Comparison of ENCODE assay signal across 8 cellular contexts in the genomic region with DNA sequence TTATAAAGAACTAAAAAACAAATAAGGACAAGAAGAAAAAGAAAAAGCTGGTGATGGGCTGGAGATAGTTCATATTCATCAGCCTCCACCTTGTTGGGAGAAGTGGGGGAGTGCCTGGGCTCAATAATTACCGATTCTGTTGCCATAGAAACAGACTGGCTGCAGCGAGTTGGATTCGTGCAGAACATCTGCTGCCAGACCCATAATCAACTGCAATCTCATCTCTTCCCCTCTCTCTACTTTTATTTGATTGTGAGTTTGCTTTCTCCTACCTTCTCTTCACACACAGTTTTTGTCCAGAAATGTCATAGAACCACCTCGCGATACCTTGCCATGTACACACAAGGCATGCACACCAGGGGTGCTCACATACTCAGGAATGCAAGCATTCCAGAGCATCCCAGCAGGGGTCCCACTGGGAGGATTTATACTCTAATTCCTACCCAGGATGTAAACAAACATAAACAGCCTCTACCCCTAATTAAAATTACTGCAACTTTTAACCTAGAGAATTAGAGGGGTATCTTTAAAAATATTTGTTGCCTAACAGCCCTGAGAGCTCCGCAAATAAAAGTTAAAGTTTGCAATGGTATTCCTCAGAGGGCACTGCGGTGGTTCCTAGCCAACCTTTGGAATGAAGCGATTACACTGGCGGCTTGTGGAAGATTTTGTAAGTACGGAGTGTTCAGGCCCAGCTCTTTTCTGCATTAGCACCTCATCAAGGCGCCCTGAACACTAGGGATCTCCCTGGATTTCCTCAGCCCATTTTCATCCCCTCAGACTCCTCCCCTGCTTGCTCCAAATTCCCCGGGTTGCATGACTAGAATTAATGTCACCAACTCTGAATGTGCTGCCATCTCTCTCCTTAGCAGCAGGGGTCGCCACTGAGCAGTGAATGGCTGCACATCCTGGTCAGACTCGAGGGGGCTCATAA.
DNase-seq lines count a peak whose midpoint lies in the region; TF ChIP-seq lines count a peak whose summit lies in the region.

No MANE protein-coding gene starts in this region.

- no peak overlapping the region for H3K27ac Mint-ChIP-seq in activated naive CD4-positive, alpha-beta T cell treated with anti-CD3 and anti-CD28 coated beads for 36 hours

- H3K4me1 Mint-ChIP-seq in activated naive CD4-positive, alpha-beta T cell treated with anti-CD3 and anti-CD28 coated beads for 36 hours (ENCODE audit: low read depth): peaks cover 27% of the 10 kb centered on the region

- no peak overlapping the region for H3K9ac ChIP-seq in parathyroid adenoma

- peak; percentile 75 for DNase-seq in GM10248 (ENCODE audit: extremely low spot score)
- DNase-seq in HUDEP-2 (lab: John Stamatoyannopoulos, UW; ENCODE audit: unreplicated experiment in 76 of 76): peak in 52 of 76 experiments; percentile 2 to 60 (median 36)
- DNase-seq in RWPE1 (ENCODE audit: low spot score): peak; percentile 73
- DNase-seq in activated naive CD4-positive, alpha-beta T cell treated with anti-CD3 and anti-CD28 coated beads for 36 hours: peak; percentile 80
- DNase-seq in glomerular visceral epithelial cell (ENCODE audit: extremely low spot score): peak; percentile 50
- no peak for DNase-seq in vagina (ENCODE audit: extremely low spot score in 2 of 2)
- DNase-seq in GDM1 (lab: John Stamatoyannopoulos, UW): no peak

- H3K27ac ChIP-seq in RWPE1 (no peak overlapping the region), parathyroid adenoma (no peak overlapping the region), vagina (no peak overlapping the region)

- intact Hi-C loops in activated naive CD4-positive, alpha-beta T cell treated with anti-CD3 and anti-CD28 coated beads for 36 hours (cut with micrococcal nuclease): loop anchor here (1.0 to 10.0 kb wide), 5 partner anchors 196 to 846 kb away; no protein-coding TSS in a partner anchor
- intact Hi-C loops in vagina (cut with DNase I): no loop called here

- TF ChIP-seq CTCF in GM10248 (IDR thresholded peaks at IDR 0.05; ENCODE audit: control extremely low read depth, extremely low read depth, low read depth, missing control alignments) (peak; percentile 67), RWPE1 (conservative IDR thresholded peaks at IDR 0.05; ENCODE audit: low read depth) (peak; percentile 86), parathyroid adenoma (IDR thresholded peaks at IDR 0.05) (peak; percentile 74), vagina (IDR thresholded peaks at IDR 0.05) (peak; percentile 39 to 72 (median 70))

- TF ChIP-seq POLR2A in vagina (IDR thresholded peaks at IDR 0.05): no peak

- H3K27me3 ChIP-seq in parathyroid adenoma (ENCODE audit: control insufficient read depth, insufficient read depth, low read length) (no peaks in the 10 kb centered on the region), vagina (no peaks in the 10 kb centered on the region)

- no peaks in the 10 kb centered on the region for H3K9me3 ChIP-seq in parathyroid adenoma (ENCODE audit: control insufficient read depth, low read length)
- no peaks in the 10 kb centered on the region for H3K9me3 ChIP-seq in vagina

- H3K36me3 Mint-ChIP-seq in activated naive CD4-positive, alpha-beta T cell treated with anti-CD3 and anti-CD28 coated beads for 36 hours (ENCODE audit: low read depth): peaks cover 15% of the 10 kb centered on the region

- H3K27me3 Mint-ChIP-seq in activated naive CD4-positive, alpha-beta T cell treated with anti-CD3 and anti-CD28 coated beads for 36 hours (ENCODE audit: low read depth): no peaks in the 10 kb centered on the region

- H3K4me3 ChIP-seq in parathyroid adenoma (ENCODE audit: low read depth, low read length): no peak overlapping the region
- no peak overlapping the region for H3K4me3 ChIP-seq in vagina

- CTCF ChIA-PET in GM10248 (lab: Yijun Ruan, JAX): interaction anchor here (1.0 to 12.3 kb wide), 25 partner anchors 9 to 218 kb away, joined by 3 to 167 read pairs (median 4); no protein-coding TSS in a partner anchor
- CTCF ChIA-PET in RWPE1 (lab: Yijun Ruan, JAX): interaction anchor here (0.7 to 4.9 kb wide), 4 partner anchors 22 to 441 kb away, joined by 3 to 35 read pairs (median 4); no protein-coding TSS in a partner anchor
- CTCF ChIA-PET in activated naive CD4-positive, alpha-beta T cell treated with anti-CD3 and anti-CD28 coated beads for 36 hours (lab: Charles Lee): interaction anchor here (0.8 to 9.2 kb wide), 15 partner anchors 9 to 220 kb away, joined by 3 to 71 read pairs (median 4); no protein-coding TSS in a partner anchor

- H3K4me1 ChIP-seq in parathyroid adenoma (no peaks in the 10 kb centered on the region), vagina (peaks cover 10% of the 10 kb centered on the region)

- no peaks in the 10 kb centered on the region for H3K79me2 ChIP-seq in parathyroid adenoma

- H3K9me3 Mint-ChIP-seq in activated naive CD4-positive, alpha-beta T cell treated with anti-CD3 and anti-CD28 coated beads for 36 hours: no peaks in the 10 kb centered on the region

- H3K4me3 Mint-ChIP-seq in activated naive CD4-positive, alpha-beta T cell treated with anti-CD3 and anti-CD28 coated beads for 36 hours: no peak overlapping the region

- no peaks in the 10 kb centered on the region for H3K36me3 ChIP-seq in parathyroid adenoma (ENCODE audit: control insufficient read depth, insufficient read depth, low read length)
- no peaks in the 10 kb centered on the region for H3K36me3 ChIP-seq in vagina

- POLR2A ChIA-PET in GM10248 (lab: Yijun Ruan, JAX) (no interaction called here), RWPE1 (lab: Yijun Ruan, JAX; ENCODE audit: low non-redundant PET) (no interaction called here)

- no peak overlapping the region for H2AFZ ChIP-seq in parathyroid adenoma

- H3K4me2 ChIP-seq in parathyroid adenoma (ENCODE audit: low read length): no peak overlapping the region

Comparison
In these comparisons a context has a peak if more than half of its experiments do, and no peak if none do; other contexts are left out.
1. DNase-seq: peak in GM10248 (single experiment), HUDEP-2 (52 of 76), RWPE1 (single experiment), activated naive CD4-positive, alpha-beta T cell treated with anti-CD3 and anti-CD28 coated beads for 36 hours (single experiment) and glomerular visceral epithelial cell (single experiment); none in vagina (0 of 2) and GDM1 (single experiment).
2. Peak in every context shown above with its lines, with median percentiles within 50 percentile points of each other: CTCF ChIP-seq.